Comparison of ENCODE assay signal across 9 cellular contexts in the genomic region with DNA sequence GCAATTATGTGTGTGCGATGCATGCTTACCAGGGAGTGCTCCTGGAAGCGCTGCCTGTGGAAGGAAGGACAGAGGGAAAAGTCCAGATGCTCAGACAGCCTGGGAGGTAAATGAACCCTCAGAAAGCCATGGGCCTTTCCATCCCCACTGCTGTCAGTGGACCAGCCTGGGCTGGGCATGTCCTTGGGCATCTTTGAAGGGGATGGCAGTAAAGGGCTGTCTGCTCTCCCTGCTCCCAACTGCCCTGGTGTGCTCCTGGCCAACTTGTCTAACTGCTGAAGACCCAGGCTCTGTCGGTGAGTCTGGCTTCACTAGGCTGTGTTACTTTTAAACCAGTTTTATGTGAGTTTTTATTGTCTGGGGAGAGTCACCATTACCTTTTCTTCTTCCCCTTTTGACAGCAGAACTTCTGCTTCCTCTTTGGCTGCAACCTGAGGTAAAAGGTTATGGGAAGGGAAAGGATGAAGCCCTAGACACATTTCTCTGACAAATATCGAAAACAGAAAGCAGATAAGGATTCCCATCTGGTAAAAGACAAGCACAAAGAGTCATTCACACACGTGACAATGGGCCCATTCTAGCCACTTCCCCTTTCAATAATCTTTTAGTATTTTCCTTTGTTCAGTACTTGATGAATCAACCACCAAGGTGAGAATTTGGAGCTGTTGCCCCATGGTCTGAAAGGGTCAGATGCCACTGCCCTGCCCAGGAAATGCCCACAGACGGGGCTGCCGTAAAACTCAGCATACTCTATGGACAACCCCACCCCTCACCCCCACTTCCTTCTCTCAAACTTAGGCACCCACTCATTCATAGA. TPM values are rescaled to one million over a fixed set of nuclear protein-coding genes. Genes with fewer than 3 reads are reported as not detected.
DNase-seq lines count a peak whose midpoint lies in the region; ATAC-seq, FAIRE-seq and TF ChIP-seq lines count a peak whose summit lies in the region.
"Had no signal": no experiment of that assay in that cellular context is flagged by ENCODE, and none has a peak within 500 bp of the region (broad histone marks: within the 10 kb centered on the region; RNA-seq: fewer than 3 reads in every experiment).

No MANE protein-coding gene starts in this region.

- H3K27ac ChIP-seq in HepG2 (ENCODE audit: extremely low read length, insufficient read depth, low read length), result no peak overlapping the region
- H3K27ac ChIP-seq in caudate nucleus (ENCODE audit: low read depth, low read length), result no peak overlapping the region

- peaks cover 17% of the 10 kb centered on the region for H3K4me1 ChIP-seq in HepG2 (ENCODE audit: insufficient read depth, low read length)

- no TSS peak for BruUV-seq in HepG2 (replicated peaks; lab: Mats Ljungman, UMichigan)

- CTCF ChIA-PET in HepG2 (lab: Yijun Ruan, JAX; ENCODE audit: low intra/inter-chr PET ratio, low total read pairs), result no interaction called here

- POLR2A ChIA-PET in HepG2 (lab: Yijun Ruan, JAX), result interaction anchor here (0.7 kb wide), 1 partner anchor 168 kb away, joined by 5 read pairs; no protein-coding TSS in a partner anchor

- no peak overlapping the region for H2AFZ ChIP-seq in HepG2 (ENCODE audit: low read length)

- no peak for TF ChIP-seq POLR2A in HepG2 (IDR thresholded peaks at IDR 0.05; ENCODE audit: insufficient read depth in 1 of 2, low read depth in 2 of 2, low read length in 2 of 2)

- peak; percentile 91 for ATAC-seq in GM18858 (IDR thresholded peaks at IDR 0.05; ENCODE audit: unreplicated experiment)
- ATAC-seq in HG02678 (IDR thresholded peaks at IDR 0.05; ENCODE audit: unreplicated experiment), result peak; percentile 91
- no peak; the same call in 2 of the 3 replicates for ATAC-seq in HepG2

- H3K79me2 ChIP-seq in HepG2 (ENCODE audit: insufficient read depth, low read length), result no peaks in the 10 kb centered on the region

- no peaks in the 10 kb centered on the region for H3K27me3 ChIP-seq in HepG2 (ENCODE audit: control insufficient read depth in 1 of 2, insufficient read depth in 2 of 2, low read length in 2 of 2)

- 21% methylated on average over 6 of the region's 7 CpGs for WGBS in HepG2 (ENCODE audit: low lambda C conversion rate)

- H3K36me3 ChIP-seq in HepG2 (replicated peaks in 1 of 2; ENCODE audit: control insufficient read depth in 1 of 2, insufficient read depth in 2 of 2, low read length in 2 of 2), result no peaks in the 10 kb centered on the region

- no peaks in the 10 kb centered on the region for H4K20me1 ChIP-seq in HepG2 (ENCODE audit: insufficient read depth, low read length)

- no peak for TF ChIP-seq RAD21 in HepG2 (CRISPR knock-in tag; IDR thresholded peaks at IDR 0.05)

- DNase-seq in MV-4-11 (lab: John Stamatoyannopoulos, UW) (peak; percentile 97), HepG2 (ENCODE audit: low spot score) (peak; percentile 16), posterior cingulate gyrus (no peak), AG20443 (ENCODE audit: low spot score) (no peak), caudate nucleus (lab: John Stamatoyannopoulos, UW) (no peak), OCI-M2 (lab: John Stamatoyannopoulos, UW; ENCODE audit: unreplicated experiment) (no peak)

- no peaks in the 10 kb centered on the region for H3K9me3 ChIP-seq in HepG2 (ENCODE audit: low read length)

- no peak overlapping the region for H3K9ac ChIP-seq in HepG2 (ENCODE audit: insufficient read depth, low read depth, low read length)

- TF ChIP-seq EP300 in HepG2 (IDR thresholded peaks at IDR 0.05; ENCODE audit: low read depth in 2 of 2, low read length in 2 of 2) (no peak), HepG2 (CRISPR knock-in tag; IDR thresholded peaks at IDR 0.05; ENCODE audit: borderline replicate concordance) (no peak)

- intact Hi-C loops in HepG2 (cut with micrococcal nuclease; ENCODE audit: unreplicated experiment), result no loop called here
- intact Hi-C loops in posterior cingulate gyrus (cut with DNase I), result no loop called here

- no peak for TF ChIP-seq CTCF in HepG2 (CRISPR knock-in tag; IDR thresholded peaks at IDR 0.05)

- H3K4me3 ChIP-seq in HepG2 (replicated peaks in 1 of 3; ENCODE audit: insufficient read depth in 1 of 3, low read depth in 2 of 3, low read length in 3 of 3), result no peak overlapping the region; a peak in 1 of 6 replicates

- in situ Hi-C loops in HepG2 (cut with HindIII; ENCODE audit: extremely low pct_ligation_motif_present, low pct_unique_long_range_greater_than_20kb), result loop anchor here (10.0 kb wide), 1 partner anchor 353 kb away; no protein-coding TSS in a partner anchor

- FAIRE-seq in HepG2 (lab: Jason Lieb, UNC), result no peak
- FAIRE-seq: islet of Langerhans had no signal

- peak overlapping the region; percentile 26; the same call in 1 of the 2 replicates for H3K4me2 ChIP-seq in HepG2 (ENCODE audit: low read depth, low read length)

TF ChIP-seq in HepG2, 621 proteins besides CTCF, POLR2A, EP300 and RAD21:
- no peak for TF ChIP-seq TCF12 (IDR thresholded peaks at IDR 0.05)
- no peak for TF ChIP-seq TCF12 (CRISPR knock-in tag; IDR thresholded peaks at IDR 0.05)
- TF ChIP-seq SOX6 (IDR thresholded peaks at IDR 0.05), result no peak
- TF ChIP-seq SOX6 (CRISPR knock-in tag; IDR thresholded peaks at IDR 0.05), result peak; percentile 33; the same call in 1 of the 2 replicates
- TF ChIP-seq SOX5 (CRISPR knock-in tag; IDR thresholded peaks at IDR 0.05; ENCODE audit: borderline replicate concordance), result peak; percentile 21; the same call in 1 of the 2 replicates
- peak; percentile 87; the same call in 1 of the 2 replicates for TF ChIP-seq HNRNPL (IDR thresholded peaks at IDR 0.05; ENCODE audit: low read depth, low read length)
- no peak for TF ChIP-seq SOX13 (IDR thresholded peaks at IDR 0.05)
- TF ChIP-seq SOX13 (CRISPR knock-in tag; conservative IDR thresholded peaks at IDR 0.05 in 1 of 2, IDR thresholded peaks at IDR 0.05 in 1 of 2), result peak in 1 of 2 experiments; percentile 70; a peak in 2 of 4 replicates
- TF ChIP-seq ZNF263 (CRISPR knock-in tag; IDR thresholded peaks at IDR 0.05), result peak; percentile 74
- no peak for TF ChIP-seq ZSCAN30 (CRISPR knock-in tag; IDR thresholded peaks at IDR 0.05)

RNA-seq across cellular contexts. Expression of gene PIK3AP1, which starts 27.6 kb away (rescaled TPM):
- total RNA-seq in HepG2 (2016; rRNA removed; fragmentation: Illumina TruSeq; extraction: Trizol), result 13.8 and 18.5 TPM in 2 replicates
- 2.4 and 2.7 TPM in 2 replicates for total RNA-seq in HepG2 (2016; cell fraction: cytosol; rRNA removed; fragmentation: Illumina TruSeq; extraction: Trizol; ENCODE audit: low read depth)
- total RNA-seq in HepG2 (2016; cell fraction: insoluble cytoplasmic fraction; rRNA removed; fragmentation: Illumina TruSeq; extraction: Trizol), result 12.7 and 17.4 TPM in 2 replicates
- total RNA-seq in HepG2 (2016; cell fraction: membrane; rRNA removed; fragmentation: Illumina TruSeq; extraction: Trizol), result 9.7 and 10.0 TPM in 2 replicates
- 9.3 and 9.7 TPM in 2 replicates for total RNA-seq in HepG2 (2016; cell fraction: nucleus; rRNA removed; fragmentation: Illumina TruSeq; extraction: Trizol)
- polyA plus RNA-seq in HepG2 (2011; rRNA removed), result 3.6 and 4.6 TPM in 2 replicates
- polyA plus RNA-seq in HepG2 (2011; cell fraction: cytosol; rRNA removed), result 3.8 and 6.8 TPM in 2 replicates
- polyA plus RNA-seq in HepG2 (2011; cell fraction: nucleus; rRNA removed), result 1.4 and 3.6 TPM in 2 replicates
- polyA plus RNA-seq in HepG2 (2012), result 5.0 and 6.6 TPM in 2 replicates
- 1.0 and 1.1 TPM in 2 replicates for polyA plus RNA-seq in HepG2 (2016; cell fraction: cytosol; fragmentation: Illumina TruSeq; extraction: Trizol; ENCODE audit: low read depth)
- polyA plus RNA-seq in HepG2 (2016; cell fraction: insoluble cytoplasmic fraction; fragmentation: Illumina TruSeq; extraction: Trizol; ENCODE audit: low read depth), result 14.5 and 14.6 TPM in 2 replicates
- polyA plus RNA-seq in HepG2 (2016; cell fraction: membrane; fragmentation: Illumina TruSeq; extraction: Trizol; ENCODE audit: low read depth), result 4.6 TPM in 2 replicates
- polyA plus RNA-seq in HepG2 (2016; cell fraction: nucleus; fragmentation: Illumina TruSeq; extraction: Trizol; ENCODE audit: insufficient read depth, low read depth), result 7.6 and 7.8 TPM in 2 replicates
- 0.63 and 5.2 TPM in 2 replicates for polyA minus RNA-seq in HepG2 (2011; rRNA and poly(A)+ RNA removed; ENCODE audit: low replicate concordance)
- polyA minus RNA-seq in HepG2 (2011; cell fraction: cytosol; rRNA and poly(A)+ RNA removed), result 2.9 and 6.4 TPM in 2 replicates
- polyA minus RNA-seq in HepG2 (2011; cell fraction: nucleus; rRNA and poly(A)+ RNA removed), result 3.2 and 7.1 TPM in 2 replicates

Comparison
In these comparisons a context has a peak if more than half of its experiments do, and no peak if none do; other contexts are left out.
1. DNase-seq: peak in MV-4-11 (single experiment) and HepG2 (single experiment); none in posterior cingulate gyrus (0 of 10), AG20443 (single experiment), caudate nucleus (0 of 61) and OCI-M2 (single experiment).